25 cellular contexts compared by ENCODE assay signal in the genomic region with DNA sequence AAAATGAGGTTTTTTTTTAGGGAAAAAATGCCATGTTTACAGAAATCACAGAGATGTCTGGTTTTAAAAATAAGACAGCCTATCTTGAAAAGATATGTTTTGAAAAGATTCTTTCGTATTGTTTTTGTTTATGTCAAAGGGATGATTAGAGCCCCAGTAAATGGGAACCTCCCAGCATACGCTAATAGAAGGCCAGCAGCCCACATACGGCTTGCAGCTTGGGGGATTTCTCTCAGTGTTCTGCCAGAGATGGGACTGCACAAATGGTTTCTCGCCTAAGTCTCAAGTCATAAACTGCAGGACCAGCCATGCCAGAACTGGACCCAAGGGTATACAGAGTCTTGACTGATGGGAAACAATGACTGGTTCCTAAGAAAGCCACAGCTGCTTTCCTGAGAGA.
"Had no signal": no experiment of that assay in that cellular context is flagged by ENCODE, and none has a peak within 500 bp of the region (broad histone marks: within the 10 kb centered on the region; RNA-seq: fewer than 3 reads in every experiment).

No MANE protein-coding gene starts in this region.

- H3K27ac ChIP-seq: breast epithelium, SJSA1 had no signal

- H3K4me3 Mint-ChIP-seq: activated B cell treated with CpG ODN at 0.5 μM for 24 hours; activated CD4-positive, alpha-beta T cell treated with anti-CD3 and anti-CD28 coated beads, Interleukin-2, amount 10 ng/mL, durations not matched to agents 24 days and 14 days; activated CD8-positive, alpha-beta memory T cell treated with anti-CD3 and anti-CD28 coated beads, Interleukin-2, amount 10 ng/mL, durations not matched to agents 7 days and 5 days; activated naive CD4-positive, alpha-beta T cell treated with anti-CD3 and anti-CD28 coated beads, Interleukin-2, amount 50 U/mL, for 24 hours; activated T-cell treated with anti-CD3 and anti-CD28 coated beads, Interleukin-2, amount 50 U/mL, for 24 hours; activated T-helper 1 cell treated with anti-CD3 and anti-CD28 coated beads, Interleukin-12 subunit alpha, Interleukin-12 subunit beta, Interleukin-2, Interleukin-4 antibody, amounts not matched to agents 30 ng/mL and 10 ng/mL and 1 ng/mL, durations not matched to agents 14 hours and 24 hours and 36 hours; T-helper 17 cell had no signal

- H3K27ac Mint-ChIP-seq: activated B cell treated with CpG ODN at 0.5 μM for 24 hours; activated CD4-positive, alpha-beta T cell treated with anti-CD3 and anti-CD28 coated beads, Interleukin-2, amount 10 ng/mL, durations not matched to agents 24 days and 14 days; activated CD8-positive, alpha-beta memory T cell treated with anti-CD3 and anti-CD28 coated beads, Interleukin-2, amount 10 ng/mL, durations not matched to agents 7 days and 5 days; activated naive CD4-positive, alpha-beta T cell treated with anti-CD3 and anti-CD28 coated beads, Interleukin-2, amount 50 U/mL, for 24 hours; activated T-cell treated with anti-CD3 and anti-CD28 coated beads, Interleukin-2, amount 50 U/mL, for 24 hours; activated T-helper 1 cell treated with anti-CD3 and anti-CD28 coated beads, Interleukin-12 subunit alpha, Interleukin-12 subunit beta, Interleukin-2, Interleukin-4 antibody, amounts not matched to agents 30 ng/mL and 10 ng/mL and 1 ng/mL, durations not matched to agents 14 hours and 24 hours and 36 hours; T-helper 17 cell had no signal

- H3K36me3 Mint-ChIP-seq: activated CD8-positive, alpha-beta memory T cell treated with anti-CD3 and anti-CD28 coated beads, Interleukin-2, amount 10 ng/mL, durations not matched to agents 7 days and 5 days; activated naive CD4-positive, alpha-beta T cell treated with anti-CD3 and anti-CD28 coated beads, Interleukin-2, amount 50 U/mL, for 24 hours had no signal

- H3K36me3 ChIP-seq: breast epithelium, SJSA1 had no signal

- H3K4me3 ChIP-seq: breast epithelium, SJSA1 had no signal

- H3K4me1 Mint-ChIP-seq: activated B cell treated with CpG ODN at 0.5 μM for 24 hours; activated CD4-positive, alpha-beta T cell treated with anti-CD3 and anti-CD28 coated beads, Interleukin-2, amount 10 ng/mL, durations not matched to agents 24 days and 14 days; activated CD8-positive, alpha-beta memory T cell treated with anti-CD3 and anti-CD28 coated beads, Interleukin-2, amount 10 ng/mL, durations not matched to agents 7 days and 5 days; activated naive CD4-positive, alpha-beta T cell treated with anti-CD3 and anti-CD28 coated beads, Interleukin-2, amount 50 U/mL, for 24 hours; T-helper 17 cell had no signal

- H3K4me1 ChIP-seq: breast epithelium, SJSA1 had no signal

- H3K27me3 ChIP-seq: breast epithelium, SJSA1 had no signal

- ATAC-seq: activated CD8-positive, alpha-beta memory T cell treated with anti-CD3 and anti-CD28 coated beads, Interleukin-2, amount 10 ng/mL, durations not matched to agents 7 days and 5 days; PC-3; T-helper 17 cell had no signal

- H3K9me3 ChIP-seq: breast epithelium, SJSA1 had no signal

- DNase-seq: activated B cell treated with CpG ODN at 0.5 μM for 24 hours; activated CD4-positive, alpha-beta T cell treated with anti-CD3 and anti-CD28 coated beads for 1 hour; activated CD4-positive, alpha-beta T cell treated with anti-CD3 and anti-CD28 coated beads, Interleukin-2, amount 10 ng/mL, durations not matched to agents 24 days and 14 days; activated CD4-positive, alpha-beta T cell treated with anti-CD3 and anti-CD28 coated beads, Interleukin-2, amount 50 U/mL, for 48 hours; activated CD8-positive, alpha-beta memory T cell treated with anti-CD3 and anti-CD28 coated beads, Interleukin-2, amount 10 ng/mL, durations not matched to agents 7 days and 5 days; activated effector memory CD4-positive, alpha-beta T cell treated with Interleukin-2 at 50 U/mL for 16 hours; activated naive CD4-positive, alpha-beta T cell; activated T-cell treated with anti-CD3 and anti-CD28 coated beads, Interleukin-2, amount 50 U/mL, for 24 hours; aorta; central memory CD4-positive, alpha-beta T cell; MM.1S; NCI-H1105; NCI-H1436 treated with DMSO at 0.1 percent for 48 hours; NCI-H2029; NCI-H2107; NCI-H446 treated with DMSO at 0.1 percent for 48 hours; NCI-H524 treated with DMSO at 0.1 percent for 48 hours; PC-3; SHP77; T-helper 17 cell; T-helper 9 cell had no signal

- H3K27me3 Mint-ChIP-seq: activated B cell treated with CpG ODN at 0.5 μM for 24 hours; activated CD4-positive, alpha-beta T cell treated with anti-CD3 and anti-CD28 coated beads, Interleukin-2, amount 10 ng/mL, durations not matched to agents 24 days and 14 days; activated CD8-positive, alpha-beta memory T cell treated with anti-CD3 and anti-CD28 coated beads, Interleukin-2, amount 10 ng/mL, durations not matched to agents 7 days and 5 days; activated naive CD4-positive, alpha-beta T cell treated with anti-CD3 and anti-CD28 coated beads, Interleukin-2, amount 50 U/mL, for 24 hours; activated T-cell treated with anti-CD3 and anti-CD28 coated beads, Interleukin-2, amount 50 U/mL, for 24 hours; T-helper 17 cell had no signal

- H3K9me3 Mint-ChIP-seq: activated B cell treated with CpG ODN at 0.5 μM for 24 hours; activated CD4-positive, alpha-beta T cell treated with anti-CD3 and anti-CD28 coated beads, Interleukin-2, amount 10 ng/mL, durations not matched to agents 24 days and 14 days; activated naive CD4-positive, alpha-beta T cell treated with anti-CD3 and anti-CD28 coated beads, Interleukin-2, amount 50 U/mL, for 24 hours; activated T-helper 1 cell treated with anti-CD3 and anti-CD28 coated beads, Interleukin-12 subunit alpha, Interleukin-12 subunit beta, Interleukin-2, Interleukin-4 antibody, amounts not matched to agents 30 ng/mL and 10 ng/mL and 1 ng/mL, durations not matched to agents 14 hours and 24 hours and 36 hours had no signal
